In genomic region chr12:31073527-31074332, GRCh38 we compare ENCODE assay signal across 8 cellular contexts. TPM values are rescaled to one million over a fixed set of nuclear protein-coding genes. Genes with fewer than 3 reads are reported as not detected.
DNase-seq lines count a peak whose midpoint lies in the region; ATAC-seq and TF ChIP-seq lines count a peak whose summit lies in the region.
"Not testable (repeated sequence)": the region's sequence is repeated elsewhere in the genome, so short reads cannot be mapped to it uniquely, and the experiment has no call there.

Gene DDX11, plus strand, starts transcription at chr12:31073860. Its CDS starts 4,534 bp downstream, at chr12:31078394.

- peak; percentile 88 for ATAC-seq in GM19372 (IDR thresholded peaks at IDR 0.05; ENCODE audit: low read depth, unreplicated experiment)
- ATAC-seq in HG03521 (IDR thresholded peaks at IDR 0.05; ENCODE audit: unreplicated experiment) = peak; percentile 90
- ATAC-seq in right lobe of liver = peak; percentile 96 to 98 (median 97)

- not testable (repeated sequence) for TF ChIP-seq CTCF in right lobe of liver (IDR thresholded peaks at IDR 0.05)

- DNase-seq in C1 segment of cervical spinal cord (lab: John Stamatoyannopoulos, UW) = peak; percentile 27 to 94 (median 81)
- DNase-seq in NCI-H748 (lab: John Stamatoyannopoulos, UW; ENCODE audit: unreplicated experiment) = peak; percentile 90
- peak; percentile 90 for DNase-seq in activated CD4-positive, alpha-beta T cell treated with anti-CD3 and anti-CD28 coated beads, Interleukin-2, amount 50 U/mL, for 1 hour
- peak; percentile 85 for DNase-seq in dermis blood vessel endothelial cell
- peak; percentile 91 to 96 (median 95) for DNase-seq in right lobe of liver
- DNase-seq in stimulated activated CD4-positive, alpha-beta T cell treated with anti-CD3 and anti-CD28 coated beads, Interleukin-4, amount 100 ng/mL, for 24 hours = peak; percentile 95

- peak within 1 kb of the TSS in 2 of 3 donors; percentile 42 to 78 for H3K27ac ChIP-seq in right lobe of liver

- 0% methylated on average over 33 of the region's 58 CpGs for WGBS in right lobe of liver (ENCODE audit: insufficient coverage, low coverage, low lambda C conversion rate, missing lambda C conversion rate)

- not testable (repeated sequence) for H3K36me3 ChIP-seq in right lobe of liver

- peak; percentile 25 for TF ChIP-seq POLR2A in right lobe of liver (IDR thresholded peaks at IDR 0.05)

- H3K27me3 ChIP-seq in right lobe of liver = not testable (repeated sequence)

- H3K9me3 ChIP-seq in right lobe of liver = not testable (repeated sequence)

- peak within 1 kb of the TSS; percentile 63 to 85 (median 67) for H3K4me3 ChIP-seq in right lobe of liver

- intact Hi-C loops in right lobe of liver (cut with DNase I) = not testable (repeated sequence)

- not testable (repeated sequence) for H3K4me1 ChIP-seq in right lobe of liver

RNA-seq across cellular contexts. Expression of gene DDX11, which starts in this region (rescaled TPM):
- total RNA-seq in dermis blood vessel endothelial cell = 19.7 and 27.8 TPM in 2 replicates
- total RNA-seq in right lobe of liver = 10 to 100 TPM in 4 of 6 experiments, 1 to 10 TPM in 2; 5.0 to 19.2 (median 13.5) TPM

Comparison
In these comparisons a context has a peak if more than half of its experiments do, and no peak if none do; other contexts are left out.
1. Peak in every context shown above with its lines: DNase-seq, ATAC-seq, H3K4me3 ChIP-seq and H3K27ac ChIP-seq.